Comparison of ENCODE assay signal across 13 cellular contexts in the genomic region with DNA sequence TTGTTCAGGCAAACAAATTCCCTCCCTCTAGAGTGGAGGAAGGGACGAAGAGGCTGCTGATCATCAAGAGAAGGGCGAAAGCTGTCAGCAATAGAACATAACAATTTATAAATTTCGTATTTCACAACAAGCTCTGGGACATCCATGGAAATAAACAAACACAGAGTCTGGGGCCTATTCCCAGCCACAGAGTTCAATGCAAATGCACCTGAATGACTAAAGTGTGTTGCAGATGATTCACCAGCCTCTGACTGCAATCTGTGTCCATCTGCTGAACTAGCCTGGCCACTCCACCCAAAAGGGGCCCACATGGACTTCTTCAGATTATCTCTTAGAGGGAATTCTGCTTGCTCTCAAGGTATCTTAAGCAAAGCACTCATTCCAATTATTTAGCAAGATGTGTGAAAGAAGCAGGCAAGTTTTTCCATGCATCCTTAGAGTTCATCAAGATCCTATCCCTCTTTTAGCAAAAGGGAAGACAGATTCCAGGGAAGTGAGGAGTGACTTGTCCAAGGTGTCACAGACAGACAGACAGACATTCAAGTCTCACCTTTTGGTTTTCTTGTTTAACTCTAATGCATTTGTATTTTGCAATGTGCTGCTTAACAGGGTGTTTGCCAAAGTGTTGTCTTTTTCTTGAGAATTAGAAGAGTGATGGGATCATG.
DNase-seq lines count a peak whose midpoint lies in the region; TF ChIP-seq lines count a peak whose summit lies in the region.
"Had no signal": no experiment of that assay in that cellular context is flagged by ENCODE, and none has a peak within 500 bp of the region (broad histone marks: within the 10 kb centered on the region; RNA-seq: fewer than 3 reads in every experiment).

No MANE protein-coding gene starts in this region.

- no peak overlapping the region for H3K4me3 ChIP-seq in cardiac fibroblast (replicated peaks in 1 of 2; ENCODE audit: low read depth in 2 of 2, low read length in 2 of 2)
- no peak overlapping the region for H3K4me3 ChIP-seq in OCI-LY7 (ENCODE audit: low read depth, low read length, poor library complexity, severe bottlenecking)
- H3K4me3 ChIP-seq: adrenal gland, pancreas had no signal

- H3K4me1 ChIP-seq in OCI-LY7 (ENCODE audit: insufficient read depth, low read length, poor library complexity, severe bottlenecking): no peaks in the 10 kb centered on the region
- H3K4me1 ChIP-seq: adrenal gland, pancreas had no signal

- no peaks in the 10 kb centered on the region for H3K9me3 ChIP-seq in OCI-LY7 (ENCODE audit: low read length)
- H3K9me3 ChIP-seq: adrenal gland, pancreas had no signal

- intact Hi-C loops in OCI-LY7 (cut with micrococcal nuclease; ENCODE audit: unreplicated experiment): no loop called here

- CTCF ChIA-PET in OCI-LY7 (lab: Charles Lee; ENCODE audit: unreplicated experiment): no interaction called here

- H3K36me3 ChIP-seq in OCI-LY7 (ENCODE audit: insufficient read depth, low read length): no peaks in the 10 kb centered on the region
- H3K36me3 ChIP-seq: adrenal gland, pancreas had no signal

- TF ChIP-seq CTCF in cardiac fibroblast (IDR thresholded peaks at IDR 0.05; ENCODE audit: low read depth, low read length): no peak
- TF ChIP-seq CTCF in OCI-LY7 (conservative IDR thresholded peaks at IDR 0.05; ENCODE audit: low read length): no peak

- H3K79me2 ChIP-seq in OCI-LY7 (ENCODE audit: insufficient read depth, low read depth, low read length): no peaks in the 10 kb centered on the region

- no TSS peak for BruUV-seq in OCI-LY7 (replicated peaks; lab: Mats Ljungman, UMichigan)

- DNase-seq in AG08395 (ENCODE audit: low spot score) (peak; percentile 36), LHCN-M2 (ENCODE audit: low read depth) (peak; percentile 61), cardiac fibroblast (ENCODE audit: low read depth in 2 of 2) (peak; percentile 29 to 86), iris pigment epithelial cell (ENCODE audit: low read depth) (peak; percentile 97), OCI-LY7 (ENCODE audit: low spot score) (no peak), NCI-H146 (lab: John Stamatoyannopoulos, UW) (no peak), NCI-H524 treated with DMSO at 0.1 percent for 48 hours (lab: John Stamatoyannopoulos, UW) (no peak), NCI-H510A (lab: John Stamatoyannopoulos, UW) (no peak)
- DNase-seq: activated T-cell treated with anti-CD3 and anti-CD28 coated beads, Interleukin-2, amount 50 U/mL, for 1 hour; adrenal gland; effector CD8-positive, alpha-beta T cell; NCI-H1105; pancreas had no signal

- H2AFZ ChIP-seq in OCI-LY7 (ENCODE audit: low read length): no peak overlapping the region

- no peak overlapping the region for H3K27ac ChIP-seq in OCI-LY7 (ENCODE audit: low read depth, low read length, poor library complexity, severe bottlenecking)
- H3K27ac ChIP-seq: adrenal gland, pancreas had no signal

- POLR2A ChIA-PET in OCI-LY7 (lab: Charles Lee): no interaction called here

- no peaks in the 10 kb centered on the region for H3K9me2 ChIP-seq in OCI-LY7 (ENCODE audit: insufficient read depth, low read length)

- H4K20me1 ChIP-seq in OCI-LY7 (ENCODE audit: insufficient read depth, low read length): no peaks in the 10 kb centered on the region

- H3K4me2 ChIP-seq in OCI-LY7 (ENCODE audit: low read length): no peak overlapping the region

Comparison
In these comparisons a context has a peak if more than half of its experiments do, and no peak if none do; other contexts are left out.
1. DNase-seq: peak in AG08395 (single experiment), LHCN-M2 (single experiment), cardiac fibroblast (2 of 2) and iris pigment epithelial cell (single experiment); none in OCI-LY7 (single experiment), NCI-H146 (single experiment), NCI-H524 treated with DMSO at 0.1 percent for 48 hours (single experiment) and NCI-H510A (single experiment).